ENCODE assay signal across 8 cellular contexts in the genomic region with DNA sequence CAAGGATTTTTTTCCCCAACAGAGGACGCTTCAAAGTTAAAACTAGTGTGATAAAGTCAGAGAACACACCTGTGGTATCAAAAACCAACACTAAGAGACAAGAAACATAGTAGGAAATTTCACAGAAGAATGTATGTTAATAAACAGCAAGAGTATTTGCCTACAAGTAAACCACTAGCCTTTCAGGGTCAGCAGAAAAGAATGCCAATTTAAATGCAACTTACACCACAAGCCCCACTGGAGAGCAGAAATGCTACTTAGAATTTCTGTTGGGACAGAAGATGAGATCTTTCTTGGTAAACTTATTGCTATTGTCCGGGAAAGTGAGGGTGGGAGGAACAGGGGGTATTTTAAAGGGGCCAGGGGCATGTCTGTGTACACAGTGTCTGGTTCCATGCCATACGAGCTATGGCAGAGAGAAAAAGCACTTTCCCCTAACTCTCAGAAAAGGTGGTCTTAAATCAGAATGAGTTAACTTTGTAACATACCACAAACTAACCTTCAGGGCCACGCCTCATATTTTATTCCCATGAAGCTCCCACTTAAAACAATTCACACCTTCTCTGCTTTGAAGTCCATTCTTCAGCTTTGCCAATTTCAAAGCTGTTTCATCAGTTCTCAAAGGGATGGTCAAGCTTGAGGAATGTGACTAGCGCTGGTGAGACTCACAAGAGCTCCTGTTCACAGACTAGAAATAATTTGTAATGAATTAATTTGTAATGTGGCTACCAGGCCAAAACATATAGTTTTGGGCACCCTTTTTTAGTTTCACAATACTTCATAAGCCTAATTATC.
DNase-seq lines count a peak whose midpoint lies in the region; ATAC-seq and TF ChIP-seq lines count a peak whose summit lies in the region.

No MANE protein-coding gene starts in this region.

- H3K4me3 ChIP-seq in heart left ventricle: no peak overlapping the region
- H3K4me3 ChIP-seq in upper lobe of right lung: no peak overlapping the region

- DNase-seq in heart left ventricle: no peak
- DNase-seq in left ventricle myocardium superior: no peak
- peak; percentile 77 for DNase-seq in amniotic epithelial cell (ENCODE audit: low read depth)
- DNase-seq in kidney glomerular epithelial cell (lab: John Stamatoyannopoulos, UW): peak; percentile 63
- no peak for DNase-seq in upper lobe of right lung
- no peak for DNase-seq in amniotic stem cell (lab: John Stamatoyannopoulos, UW)

- H3K4me1 ChIP-seq in heart left ventricle: peaks cover 25 to 89% (median 75%) of the 10 kb centered on the region in 12 donors
- H3K4me1 ChIP-seq in upper lobe of right lung: peaks cover 67% of the 10 kb centered on the region

- intact Hi-C loops in heart left ventricle (cut with DNase I) (loop anchor here in 4 of 10 donors (5.0 to 10.0 kb wide), 3 partner anchors 59 to 69 kb away; a partner anchor contains a TSS), left ventricle myocardium superior (cut with micrococcal nuclease) (loop anchor here (10.0 kb wide), 1 partner anchor 56 kb away; no protein-coding TSS in a partner anchor), upper lobe of right lung (cut with DNase I) (no loop called here)

- ATAC-seq in heart left ventricle (no peak), left ventricle myocardium superior (no peak), upper lobe of right lung (peak; percentile 13), GM21515 (IDR thresholded peaks at IDR 0.05; ENCODE audit: unreplicated experiment) (no peak), HG02981 (IDR thresholded peaks at IDR 0.05; ENCODE audit: unreplicated experiment) (no peak)

- H3K9me3 ChIP-seq in heart left ventricle (no peaks in the 10 kb centered on the region), upper lobe of right lung (no peaks in the 10 kb centered on the region)

- no peak for TF ChIP-seq POLR2A in heart left ventricle (IDR thresholded peaks at IDR 0.05)

- H3K27ac ChIP-seq in heart left ventricle (peak overlapping the region; percentile 4 to 81 (median 42)), upper lobe of right lung (peak overlapping the region; percentile 75)

- H3K36me3 ChIP-seq in heart left ventricle (no peaks in the 10 kb centered on the region), upper lobe of right lung (no peaks in the 10 kb centered on the region)

- TF ChIP-seq CTCF in heart left ventricle (IDR thresholded peaks at IDR 0.05) (no peak), upper lobe of right lung (IDR thresholded peaks at IDR 0.05) (no peak)

- H3K27me3 ChIP-seq in heart left ventricle (no peaks in the 10 kb centered on the region), upper lobe of right lung (no peaks in the 10 kb centered on the region)

- WGBS in heart left ventricle, 4 donors: 63 to 86% (median 84%) methylated on average over 5 of the region's 5 CpGs

Comparison
In these comparisons a context has a peak if more than half of its experiments do, and no peak if none do; other contexts are left out.
1. DNase-seq: peak in amniotic epithelial cell (single experiment) and kidney glomerular epithelial cell (single experiment); none in heart left ventricle (0 of 5), left ventricle myocardium superior (single experiment), upper lobe of right lung (single experiment) and amniotic stem cell (single experiment).